ENCODE assay signal across 8 cellular contexts in genomic region chr2:74498500-74499268, GRCh38. TPM values are rescaled to one million over a fixed set of nuclear protein-coding genes. Genes with fewer than 3 reads are reported as not detected.
DNase-seq lines count a peak whose midpoint lies in the region; ATAC-seq, FAIRE-seq and TF ChIP-seq lines count a peak whose summit lies in the region.

No MANE protein-coding gene starts in this region.

- FAIRE-seq in H54 (lab: Jason Lieb, UNC) = no peak

- ATAC-seq in GM18498 (IDR thresholded peaks at IDR 0.05; ENCODE audit: unreplicated experiment) (no peak), GM18867 (IDR thresholded peaks at IDR 0.05; ENCODE audit: unreplicated experiment) (no peak), GM18520 (IDR thresholded peaks at IDR 0.05; ENCODE audit: unreplicated experiment) (no peak)

- POLR2A ChIA-PET in A673 (lab: Charles Lee; ENCODE audit: low non-redundant PET) = no interaction called here

- H3K36me3 ChIP-seq in A673 (ENCODE audit: insufficient read depth, low read length, poor library complexity, severe bottlenecking) (no peaks in the 10 kb centered on the region), subcutaneous abdominal adipose tissue (ENCODE audit: control insufficient read depth in 5 of 5, insufficient read depth in 5 of 5, low read length in 5 of 5) (peaks cover 5 to 10% (median 8%) of the 10 kb centered on the region in 5 donors)

- peak overlapping the region; percentile 41 for H3K4me3 ChIP-seq in A673 (ENCODE audit: low read depth, low read length, poor library complexity, severe bottlenecking)
- H3K4me3 ChIP-seq in subcutaneous abdominal adipose tissue (ENCODE audit: low read depth in 1 of 5, low read length in 5 of 5) = peak overlapping the region; percentile 36 to 59 (median 52)

- no TSS peak for BruUV-seq in A673 (replicated peaks; lab: Mats Ljungman, UMichigan)

- intact Hi-C loops in A673 (cut with micrococcal nuclease; ENCODE audit: unreplicated experiment) = no loop called here
- intact Hi-C loops in activated T-helper 2 cell treated with anti-CD3 and anti-CD28 coated beads, Interferon-gamma antibody, Interleukin-2, Interleukin-4, amounts not matched to agents 10 μg/mL and 5 μg/mL and 100 μg/mL, durations not matched to agents 14 hours and 24 hours and 36 hours (cut with micrococcal nuclease) = loop anchor here (1.0 to 10.0 kb wide), 4 partner anchors 16 to 336 kb away; partner anchors contain the start of genes CCDC142, HK2, TLX2 and TTC31

- H3K27me3 ChIP-seq in A673 (replicated peaks; ENCODE audit: insufficient read depth, low read depth, low read length, poor library complexity) = peaks cover 31% of the 10 kb centered on the region
- peaks cover 31 to 52% (median 39%) of the 10 kb centered on the region in 5 donors for H3K27me3 ChIP-seq in subcutaneous abdominal adipose tissue (ENCODE audit: control insufficient read depth in 5 of 5, insufficient read depth in 4 of 5, low read length in 5 of 5)

- DNase-seq in A673 (ENCODE audit: low spot score) = no peak
- peak; percentile 75 for DNase-seq in H54 (ENCODE audit: insufficient read length, low spot score)
- no peak for DNase-seq in activated T-helper 2 cell treated with anti-CD3 and anti-CD28 coated beads, Interferon-gamma antibody, Interleukin-2, Interleukin-4, amounts not matched to agents 10 μg/mL and 5 μg/mL and 100 μg/mL, durations not matched to agents 14 hours and 24 hours and 36 hours (ENCODE audit: low spot score)
- DNase-seq in islet precursor cell = peak; percentile 73

- no peak for TF ChIP-seq CTCF in A673 (conservative IDR thresholded peaks at IDR 0.05; ENCODE audit: low read depth, low read length)

- H3K4me1 ChIP-seq in A673 (ENCODE audit: insufficient read depth, low read length, poor library complexity, severe bottlenecking) (peaks cover 5% of the 10 kb centered on the region), subcutaneous abdominal adipose tissue (ENCODE audit: control insufficient read depth in 5 of 5, insufficient read depth in 5 of 5, low read length in 5 of 5) (peaks cover under 1 to 48% (median 42%) of the 10 kb centered on the region in 5 donors)

- H3K9me3 ChIP-seq in A673 (ENCODE audit: low read depth, low read length, poor library complexity, severe bottlenecking) = no peaks in the 10 kb centered on the region
- H3K9me3 ChIP-seq in subcutaneous abdominal adipose tissue (ENCODE audit: control insufficient read depth in 5 of 5, low read length in 5 of 5) = no peaks in the 10 kb centered on the region

- peaks cover 37% of the 10 kb centered on the region for H3K36me3 Mint-ChIP-seq in activated T-helper 2 cell treated with anti-CD3 and anti-CD28 coated beads, Interferon-gamma antibody, Interleukin-2, Interleukin-4, amounts not matched to agents 10 μg/mL and 5 μg/mL and 100 μg/mL, durations not matched to agents 14 hours and 24 hours and 36 hours (ENCODE audit: low read depth)

- peak overlapping the region; percentile 86 for H3K4me3 Mint-ChIP-seq in activated T-helper 2 cell treated with anti-CD3 and anti-CD28 coated beads, Interferon-gamma antibody, Interleukin-2, Interleukin-4, amounts not matched to agents 10 μg/mL and 5 μg/mL and 100 μg/mL, durations not matched to agents 14 hours and 24 hours and 36 hours (ENCODE audit: low read depth)

- CTCF ChIA-PET in A673 (lab: Charles Lee) = no interaction called here

- peak overlapping the region in 1 of 5 donors; percentile 28 for H3K9ac ChIP-seq in subcutaneous abdominal adipose tissue (ENCODE audit: low read length in 5 of 5)

- H3K27ac ChIP-seq in A673 (ENCODE audit: low read depth, low read length, poor library complexity, severe bottlenecking) = no peak overlapping the region
- no peak overlapping the region for H3K27ac ChIP-seq in subcutaneous abdominal adipose tissue (ENCODE audit: low read depth, low read length)

- peak overlapping the region; percentile 72 for H3K27ac Mint-ChIP-seq in activated T-helper 2 cell treated with anti-CD3 and anti-CD28 coated beads, Interferon-gamma antibody, Interleukin-2, Interleukin-4, amounts not matched to agents 10 μg/mL and 5 μg/mL and 100 μg/mL, durations not matched to agents 14 hours and 24 hours and 36 hours

- peaks cover 31% of the 10 kb centered on the region for H3K4me1 Mint-ChIP-seq in activated T-helper 2 cell treated with anti-CD3 and anti-CD28 coated beads, Interferon-gamma antibody, Interleukin-2, Interleukin-4, amounts not matched to agents 10 μg/mL and 5 μg/mL and 100 μg/mL, durations not matched to agents 14 hours and 24 hours and 36 hours (ENCODE audit: low read depth)

- TF ChIP-seq POLR2A in H54 (IDR thresholded peaks at IDR 0.05; ENCODE audit: low read depth, low read length) = no peak

- H3K9me3 Mint-ChIP-seq in activated T-helper 2 cell treated with anti-CD3 and anti-CD28 coated beads, Interferon-gamma antibody, Interleukin-2, Interleukin-4, amounts not matched to agents 10 μg/mL and 5 μg/mL and 100 μg/mL, durations not matched to agents 14 hours and 24 hours and 36 hours = no peaks in the 10 kb centered on the region

- peaks cover 30% of the 10 kb centered on the region for H3K27me3 Mint-ChIP-seq in activated T-helper 2 cell treated with anti-CD3 and anti-CD28 coated beads, Interferon-gamma antibody, Interleukin-2, Interleukin-4, amounts not matched to agents 10 μg/mL and 5 μg/mL and 100 μg/mL, durations not matched to agents 14 hours and 24 hours and 36 hours (ENCODE audit: low read depth)

RNA-seq across cellular contexts. Expression of gene LBX2, which starts 0.7 kb away (rescaled TPM):
- 0.48 TPM in 1 of 2 replicates, not detected in the other for total RNA-seq in A673 (2021)
- total RNA-seq in activated T-helper 2 cell treated with anti-CD3 and anti-CD28 coated beads, Interferon-gamma antibody, Interleukin-2, Interleukin-4, amounts not matched to agents 10 μg/mL and 5 μg/mL and 100 μg/mL, durations not matched to agents 14 hours and 24 hours and 36 hours = 1.6 and 2.2 TPM in 2 replicates

RNA-seq across cellular contexts. Expression of gene PCGF1, which starts 8.8 kb away (rescaled TPM):
- total RNA-seq in A673 (2021) = 30.9 and 33.0 TPM in 2 replicates
- total RNA-seq in activated T-helper 2 cell treated with anti-CD3 and anti-CD28 coated beads, Interferon-gamma antibody, Interleukin-2, Interleukin-4, amounts not matched to agents 10 μg/mL and 5 μg/mL and 100 μg/mL, durations not matched to agents 14 hours and 24 hours and 36 hours = 36.5 and 39.7 TPM in 2 replicates

RNA-seq across cellular contexts. Expression of gene TLX2, which starts 15.6 kb away (rescaled TPM):
- total RNA-seq in A673 (2021) = not detected in 2 replicates
- 0.82 and 0.92 TPM in 2 replicates for total RNA-seq in activated T-helper 2 cell treated with anti-CD3 and anti-CD28 coated beads, Interferon-gamma antibody, Interleukin-2, Interleukin-4, amounts not matched to agents 10 μg/mL and 5 μg/mL and 100 μg/mL, durations not matched to agents 14 hours and 24 hours and 36 hours

RNA-seq across cellular contexts. Expression of gene TTC31, which starts 15.8 kb away (rescaled TPM):
- 25.8 and 28.6 TPM in 2 replicates for total RNA-seq in A673 (2021)
- 35.1 and 35.9 TPM in 2 replicates for total RNA-seq in activated T-helper 2 cell treated with anti-CD3 and anti-CD28 coated beads, Interferon-gamma antibody, Interleukin-2, Interleukin-4, amounts not matched to agents 10 μg/mL and 5 μg/mL and 100 μg/mL, durations not matched to agents 14 hours and 24 hours and 36 hours

RNA-seq across cellular contexts. Expression of gene CCDC142, which starts 15.9 kb away (rescaled TPM):
- 20.4 and 27.4 TPM in 2 replicates for total RNA-seq in A673 (2021)
- total RNA-seq in activated T-helper 2 cell treated with anti-CD3 and anti-CD28 coated beads, Interferon-gamma antibody, Interleukin-2, Interleukin-4, amounts not matched to agents 10 μg/mL and 5 μg/mL and 100 μg/mL, durations not matched to agents 14 hours and 24 hours and 36 hours = 25.1 and 26.9 TPM in 2 replicates

Comparison
In these comparisons a context has a peak if more than half of its experiments do, and no peak if none do; other contexts are left out.
1. DNase-seq: peak in H54 (single experiment) and islet precursor cell (single experiment); none in A673 (single experiment) and activated T-helper 2 cell treated with anti-CD3 and anti-CD28 coated beads, Interferon-gamma antibody, Interleukin-2, Interleukin-4, amounts not matched to agents 10 μg/mL and 5 μg/mL and 100 μg/mL, durations not matched to agents 14 hours and 24 hours and 36 hours (single experiment).